In genomic region chr10:101903827-101904520, GRCh38 we compare ENCODE assay signal across 9 cellular contexts.
DNase-seq lines count a peak whose midpoint lies in the region; ATAC-seq and TF ChIP-seq lines count a peak whose summit lies in the region.
"Had no signal": no experiment of that assay in that cellular context is flagged by ENCODE, and none has a peak within 500 bp of the region (broad histone marks: within the 10 kb centered on the region; RNA-seq: fewer than 3 reads in every experiment).

No MANE protein-coding gene starts in this region.

- peak overlapping the region in 1 of 2 donors; percentile 45 for H3K27ac Mint-ChIP-seq in activated naive CD4-positive, alpha-beta T cell treated with anti-CD3 and anti-CD28 coated beads, Interleukin-2, amount 50 U/mL, for 72 hours

- TF ChIP-seq CTCF in GM13976 (IDR thresholded peaks at IDR 0.05; ENCODE audit: borderline replicate concordance, control extremely low read depth, extremely low read depth, insufficient read depth, missing control alignments) (no peak), coronary artery (IDR thresholded peaks at IDR 0.05) (no peak)

- DNase-seq in GM13976 (ENCODE audit: low spot score), result peak; percentile 59
- DNase-seq in activated naive CD4-positive, alpha-beta T cell treated with anti-CD3 and anti-CD28 coated beads, Interleukin-2, amount 50 U/mL, for 72 hours (ENCODE audit: low spot score in 2 of 2), result no peak
- DNase-seq in coronary artery (ENCODE audit: low spot score), result no peak
- no peak for DNase-seq in GDM1 (lab: John Stamatoyannopoulos, UW)
- no peak for DNase-seq in hepatic stellate cell (ENCODE audit: low spot score)
- DNase-seq in HUDEP-2 (lab: John Stamatoyannopoulos, UW; ENCODE audit: unreplicated experiment in 76 of 76), result no peak

- in situ Hi-C loops in GM13976 (cut with MboI; ENCODE audit: low sequenced_read_pairs, unreplicated experiment), result no loop called here

- ATAC-seq in GM19467 (IDR thresholded peaks at IDR 0.05; ENCODE audit: unreplicated experiment) (peak; percentile 76), HG03442 (IDR thresholded peaks at IDR 0.05; ENCODE audit: unreplicated experiment) (peak; percentile 70)
- ATAC-seq in activated naive CD4-positive, alpha-beta T cell treated with anti-CD3 and anti-CD28 coated beads, Interleukin-2, amount 50 U/mL, for 72 hours, result peak; percentile 79 to 84

- H3K36me3 Mint-ChIP-seq in activated naive CD4-positive, alpha-beta T cell treated with anti-CD3 and anti-CD28 coated beads, Interleukin-2, amount 50 U/mL, for 72 hours, result no peaks in the 10 kb centered on the region

- H3K4me3 ChIP-seq in coronary artery, result no peak overlapping the region

- H3K27ac ChIP-seq in coronary artery, result no peak overlapping the region
- H3K27ac ChIP-seq: neutrophil had no signal

- no peaks in the 10 kb centered on the region for H3K9me3 Mint-ChIP-seq in activated naive CD4-positive, alpha-beta T cell treated with anti-CD3 and anti-CD28 coated beads, Interleukin-2, amount 50 U/mL, for 72 hours
